Comparison of ENCODE assay signal across 1 cellular context in genomic region chr17:81285894-81286293, GRCh38.
TF ChIP-seq lines count a peak whose summit lies in the region.

No MANE protein-coding gene starts in this region.

TF ChIP-seq in IMR-90, 13 proteins besides CTCF, POLR2A, EP300 and RAD21:
- TF ChIP-seq FOS (IDR thresholded peaks at IDR 0.05; ENCODE audit: low read depth, low read length) (no peak), ELK1 (IDR thresholded peaks at IDR 0.05; ENCODE audit: borderline replicate concordance, low read depth, low read length) (no peak), SMC3 (IDR thresholded peaks at IDR 0.05; ENCODE audit: low read depth, low read length) (no peak)
